Comparison of ENCODE assay signal across 31 cellular contexts in the genomic region with DNA sequence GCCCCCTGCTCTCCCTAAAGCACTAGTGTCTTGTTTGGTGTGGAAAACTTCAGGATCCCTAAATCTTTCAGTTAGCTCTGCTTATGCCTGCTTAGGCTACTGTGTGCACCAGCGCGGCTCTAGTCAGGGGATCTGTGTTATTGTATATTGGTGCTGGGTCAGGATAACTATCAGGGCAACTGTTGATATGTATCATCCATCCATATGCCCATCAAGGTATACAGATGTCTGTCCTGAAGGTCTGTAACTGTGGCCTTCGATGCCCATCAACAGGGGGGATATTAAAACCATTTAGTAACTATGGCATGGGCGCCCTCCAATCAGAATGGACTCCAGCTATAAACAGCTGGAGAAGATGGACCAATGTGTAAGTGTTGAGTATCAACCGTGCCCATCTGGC. TPM values are rescaled to one million over a fixed set of nuclear protein-coding genes. Genes with fewer than 3 reads are reported as not detected.
"Had no signal": no experiment of that assay in that cellular context is flagged by ENCODE, and none has a peak within 500 bp of the region (broad histone marks: within the 10 kb centered on the region; RNA-seq: fewer than 3 reads in every experiment).

No MANE protein-coding gene starts in this region.

- H3K4me1 ChIP-seq: adrenal gland, ascending aorta, body of pancreas, breast epithelium had no signal

- H3K36me3 ChIP-seq: adrenal gland, ascending aorta, brain microvascular endothelial cell, breast epithelium, cardiac muscle cell had no signal

- H3K9me3 ChIP-seq: adrenal gland, ascending aorta, body of pancreas, breast epithelium had no signal

- ATAC-seq: activated naive CD4-positive, alpha-beta T cell treated with anti-CD3 and anti-CD28 coated beads, Interleukin-2, amount 50 U/mL, for 72 hours; activated naive CD8-positive, alpha-beta T cell treated with anti-CD3 and anti-CD28 coated beads, Interleukin-2, amount 50 U/mL, for 24 hours; activated T-cell treated with anti-CD3 and anti-CD28 coated beads, Interleukin-2, amount 50 U/mL, for 4 hours; activated T-cell treated with anti-CD3 and anti-CD28 coated beads, Interleukin-2, amount 50 U/mL, for 72 hours; activated T-helper 17 cell treated with anti-CD3 and anti-CD28 coated beads, Interleukin-2, amount 50 U/mL, for 72 hours; body of pancreas had no signal

- H3K27me3 ChIP-seq: adrenal gland, ascending aorta, body of pancreas, brain microvascular endothelial cell, breast epithelium had no signal

- H3K27ac ChIP-seq: adrenal gland, ascending aorta, body of pancreas, brain microvascular endothelial cell, breast epithelium, cardiac muscle cell had no signal

- DNase-seq: activated effector memory CD4-positive, alpha-beta T cell treated with anti-CD3 and anti-CD28 coated beads, Interleukin-2, amount 50 U/mL, for 16 hours; activated effector memory CD4-positive, alpha-beta T cell treated with Interleukin-2 at 50 U/mL for 16 hours; activated gamma-delta T cell; activated gamma-delta T cell treated with Interleukin-2 at 50 U/mL for 16 hours; activated naive CD4-positive, alpha-beta T cell; activated naive CD4-positive, alpha-beta T cell treated with anti-CD3 and anti-CD28 coated beads for 36 hours; activated naive CD4-positive, alpha-beta T cell treated with anti-CD3 and anti-CD28 coated beads, Interleukin-2, amount 10 ng/mL, durations not matched to agents 7 days and 5 days; activated naive CD4-positive, alpha-beta T cell treated with anti-CD3 and anti-CD28 coated beads, Interleukin-2, amount 50 U/mL, for 16 hours; activated naive CD4-positive, alpha-beta T cell treated with Interleukin-2 at 50 U/mL for 16 hours; activated naive CD8-positive, alpha-beta T cell treated with anti-CD3 and anti-CD28 coated beads for 36 hours; activated naive CD8-positive, alpha-beta T cell treated with anti-CD3 and anti-CD28 coated beads, Interleukin-2, amount 10 ng/mL, durations not matched to agents 7 days and 5 days; activated naive CD8-positive, alpha-beta T cell treated with anti-CD3 and anti-CD28 coated beads, Interleukin-2, amount 50 U/mL, for 24 hours; activated T-cell treated with anti-CD3 and anti-CD28 coated beads, Interleukin-2, amount 50 U/mL, for 24 hours; activated T-cell treated with anti-CD3 and anti-CD28 coated beads, Interleukin-2, amount 50 U/mL, for 4 hours; activated T-cell treated with anti-CD3 and anti-CD28 coated beads, Interleukin-2, amount 50 U/mL, for 48 hours; activated T-cell treated with anti-CD3 and anti-CD28 coated beads, Interleukin-2, amount 50 U/mL, for 72 hours; adrenal gland; amniotic stem cell; amygdala; anterior cingulate cortex; body of pancreas; brain microvascular endothelial cell; caudate nucleus; central memory CD4-positive, alpha-beta T cell; cerebellar nuclear complex had no signal

- H3K4me3 ChIP-seq: adrenal gland, ascending aorta, body of pancreas, breast epithelium, cardiac muscle cell had no signal

RNA-seq across cellular contexts. Expression of a gene that starts 31.7 kb away (rescaled TPM):
- polyA plus RNA-seq: aorta had no signal
